ENCODE assay signal across 1 cellular context in the genomic region with DNA sequence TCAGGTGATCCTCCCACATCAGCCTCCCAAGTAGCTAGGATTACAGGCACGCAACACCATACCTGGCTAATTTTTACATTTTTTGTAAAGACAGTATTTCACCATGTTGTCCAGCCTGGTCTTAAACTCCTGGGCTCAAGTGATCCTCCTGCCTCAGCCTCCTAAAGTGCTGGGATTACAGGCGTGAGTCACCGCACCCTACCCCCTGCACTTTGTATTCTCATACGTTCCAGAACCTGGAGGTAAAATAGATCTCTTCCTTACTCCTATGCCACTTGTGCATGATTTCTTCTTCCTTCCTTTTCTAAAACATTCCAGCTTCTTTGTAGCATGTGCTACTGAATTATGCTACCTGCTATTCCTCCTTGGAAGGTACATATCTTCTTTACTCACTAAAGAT. TPM values are rescaled to one million over a fixed set of nuclear protein-coding genes. Genes with fewer than 3 reads are reported as not detected.
"Had no signal": no experiment of that assay in that cellular context is flagged by ENCODE, and none has a peak within 500 bp of the region (broad histone marks: within the 10 kb centered on the region; RNA-seq: fewer than 3 reads in every experiment).

No MANE protein-coding gene starts in this region.

RNA-seq across cellular contexts. Expression of a gene that starts 44.4 kb away (rescaled TPM):
- total RNA-seq: vagina had no signal
